Comparison of ENCODE assay signal across 23 cellular contexts in the genomic region with DNA sequence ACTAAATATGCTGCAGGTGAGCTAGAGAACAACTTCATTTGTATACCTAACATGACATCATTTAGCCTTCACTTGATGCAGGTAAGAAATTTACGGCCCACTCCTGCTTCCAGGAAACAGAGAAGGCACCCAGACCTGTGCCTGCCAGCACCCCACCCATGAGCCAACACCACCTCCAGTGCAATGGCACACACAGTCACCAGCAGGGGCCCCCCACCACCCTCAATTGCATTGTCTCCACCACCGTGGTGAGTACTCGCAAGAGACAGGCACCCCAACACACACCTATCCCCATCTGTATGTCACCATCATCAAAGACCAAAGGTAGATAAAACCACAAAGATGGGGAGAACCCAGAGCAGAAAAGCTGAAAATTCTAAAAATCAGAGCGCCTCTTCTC.
A peak's percentile ranks its signal among the peaks of the same experiment; 100 is the strongest.
DNase-seq lines count a peak whose midpoint lies in the region; ATAC-seq, FAIRE-seq and TF ChIP-seq lines count a peak whose summit lies in the region.
"Had no signal": no experiment of that assay in that cellular context is flagged by ENCODE, and none has a peak within 500 bp of the region (broad histone marks: within the 10 kb centered on the region; RNA-seq: fewer than 3 reads in every experiment).

No MANE protein-coding gene starts in this region.

- H3K9me3 Mint-ChIP-seq in activated T-cell treated with anti-CD3 and anti-CD28 coated beads, Interleukin-2, amount 50 U/mL, for 72 hours, result peaks cover 0 to 2% of the 10 kb centered on the region in 2 donors
- peaks cover 2% of the 10 kb centered on the region for H3K9me3 Mint-ChIP-seq in activated T-cell treated with anti-CD3 and anti-CD28 coated beads, Interleukin-2, amount 50 U/mL, for 24 hours
- H3K9me3 Mint-ChIP-seq: CD8-positive, alpha-beta T cell had no signal

- no peak overlapping the region for H3K4me2 ChIP-seq in GM12878 (ENCODE audit: control insufficient read depth, insufficient read depth)
- H3K4me2 ChIP-seq: A549 had no signal

- DNase-seq in activated T-cell treated with anti-CD3 and anti-CD28 coated beads, Interleukin-2, amount 50 U/mL, for 72 hours, result peak; percentile 1 to 7
- no peak for DNase-seq in activated T-cell treated with anti-CD3 and anti-CD28 coated beads, Interleukin-2, amount 50 U/mL, for 24 hours
- DNase-seq in GM12865 (ENCODE audit: low read depth) (peak; percentile 5), GM13977 (ENCODE audit: low spot score) (no peak), GM12878 (ENCODE audit: low read depth, low spot score) (no peak), NCI-H128 (lab: John Stamatoyannopoulos, UW; ENCODE audit: unreplicated experiment) (no peak), T-helper 17 cell (no peak)
- DNase-seq: Caco-2, H7, Kasumi-1, NCI-H1417, NCI-H1694, NCI-H2029 treated with DMSO at 0.1 percent for 48 hours, NCI-H446 treated with DMSO at 0.1 percent for 48 hours, NCI-H526, Right ventricle myocardium superior, RPMI8226 had no signal

- no peaks in the 10 kb centered on the region for H3K4me1 Mint-ChIP-seq in activated T-cell treated with anti-CD3 and anti-CD28 coated beads, Interleukin-2, amount 50 U/mL, for 72 hours (ENCODE audit: low read depth)
- H3K4me1 Mint-ChIP-seq in activated T-cell treated with anti-CD3 and anti-CD28 coated beads, Interleukin-2, amount 50 U/mL, for 24 hours (ENCODE audit: low read depth), result no peaks in the 10 kb centered on the region
- H3K4me1 Mint-ChIP-seq in T-helper 17 cell, result peaks cover 3% of the 10 kb centered on the region

- H3K36me3 Mint-ChIP-seq in activated T-cell treated with anti-CD3 and anti-CD28 coated beads, Interleukin-2, amount 50 U/mL, for 72 hours (ENCODE audit: insufficient read depth in 2 of 2), result no peaks in the 10 kb centered on the region
- H3K36me3 Mint-ChIP-seq in activated T-cell treated with anti-CD3 and anti-CD28 coated beads, Interleukin-2, amount 50 U/mL, for 24 hours (ENCODE audit: low read depth), result no peaks in the 10 kb centered on the region
- H3K36me3 Mint-ChIP-seq in T-helper 17 cell (ENCODE audit: low read depth), result peaks cover 2% of the 10 kb centered on the region
- H3K36me3 Mint-ChIP-seq: CD8-positive, alpha-beta T cell had no signal

- intact Hi-C loops in GM12878 (cut with micrococcal nuclease; ENCODE audit: unreplicated experiment), result no loop called here

- no peak for FAIRE-seq in GM12878 (lab: Jason Lieb, UNC)
- FAIRE-seq: A549, G401.6, GM12892, GM18507 had no signal

- no peaks in the 10 kb centered on the region for H3K36me3 ChIP-seq in GM12878 (ENCODE audit: control insufficient read depth in 2 of 2, insufficient read depth in 2 of 2, low read length in 1 of 2)

- H3K79me2 ChIP-seq in GM12878 (ENCODE audit: control insufficient read depth, insufficient read depth, low read length), result no peaks in the 10 kb centered on the region

- CTCF ChIA-PET in GM12878 (lab: Yijun Ruan, JAX), result interaction anchor here (0.6 to 1.0 kb wide), 4 partner anchors 8 to 414 kb away, joined by 3 read pairs; no protein-coding TSS in a partner anchor

- WGBS in GM12878 (ENCODE audit: insufficient coverage, insufficient replicate concordance, low lambda C conversion rate, missing lambda C conversion rate), result 47% methylated on average over 4 of the region's 4 CpGs

- TF ChIP-seq RAD21 in GM12878 (IDR thresholded peaks at IDR 0.05; ENCODE audit: insufficient read depth, low read depth, low read length), result no peak

- no peaks in the 10 kb centered on the region for H3K4me1 ChIP-seq in GM12878 (ENCODE audit: control insufficient read depth, insufficient read depth, low read length)
- H3K4me1 ChIP-seq: A549, Caco-2 had no signal

- SMC1A ChIA-PET in GM12878 (lab: Charles Lee; ENCODE audit: uncharacterized antibody, unreplicated experiment), result no interaction called here

- H3K27ac ChIP-seq in GM12878 (ENCODE audit: control insufficient read depth, insufficient read depth), result no peak overlapping the region
- H3K27ac ChIP-seq: A549, C4-2B had no signal

- H3K4me3 ChIP-seq in GM12865 (ENCODE audit: low read depth, low read length) (no peak overlapping the region), GM12878 (no peak overlapping the region)
- H3K4me3 ChIP-seq: A549 had no signal

- H3K4me3 Mint-ChIP-seq in activated T-cell treated with anti-CD3 and anti-CD28 coated beads, Interleukin-2, amount 50 U/mL, for 72 hours, result no peak overlapping the region
- H3K4me3 Mint-ChIP-seq in activated T-cell treated with anti-CD3 and anti-CD28 coated beads, Interleukin-2, amount 50 U/mL, for 24 hours, result no peak overlapping the region
- no peak overlapping the region for H3K4me3 Mint-ChIP-seq in T-helper 17 cell
- H3K4me3 Mint-ChIP-seq: CD8-positive, alpha-beta T cell had no signal

- no peaks in the 10 kb centered on the region for H4K20me1 ChIP-seq in GM12878 (ENCODE audit: control insufficient read depth, insufficient read depth)

- no peak for ATAC-seq in activated T-cell treated with anti-CD3 and anti-CD28 coated beads, Interleukin-2, amount 50 U/mL, for 72 hours (replicated peaks in 1 of 2)
- ATAC-seq in GM12878, result peak; percentile 41; the same call in 1 of the 3 replicates
- ATAC-seq in T-helper 17 cell, result no peak
- ATAC-seq: A549; CD8-positive, alpha-beta T cell had no signal

- H3K9me3 ChIP-seq in GM12878 (replicated peaks; ENCODE audit: control insufficient read depth, insufficient read depth, low read length), result no peaks in the 10 kb centered on the region
- no peaks in the 10 kb centered on the region for H3K9me3 ChIP-seq in T-helper 17 cell (ENCODE audit: control insufficient read depth, low read length, poor library complexity, severe bottlenecking)
- H3K9me3 ChIP-seq: Caco-2 had no signal

- in situ Hi-C loops in GM13977 (cut with MboI; ENCODE audit: low pct_unique_long_range_greater_than_20kb, low sequenced_read_pairs, unreplicated experiment), result no loop called here
- in situ Hi-C loops in GM12878 (cut with MboI), result no loop called here

- POLR2A ChIA-PET in GM12878 (lab: Charles Lee), result no interaction called here

- no peak for TF ChIP-seq POLR2A in GM12878 (IDR thresholded peaks at IDR 0.05; ENCODE audit: low read depth, low read length)

- no TSS peak for BruUV-seq in GM12878 (replicated peaks; lab: Mats Ljungman, UMichigan)

- no peak for TF ChIP-seq EP300 in GM12878 (IDR thresholded peaks at IDR 0.05; ENCODE audit: borderline replicate concordance in 1 of 2, control insufficient read depth in 1 of 2, low read depth in 2 of 2, low read length in 2 of 2)

- no peak overlapping the region for H2AFZ ChIP-seq in GM12878 (ENCODE audit: control insufficient read depth, low read depth, low read length)

- H3K27ac Mint-ChIP-seq in activated T-cell treated with anti-CD3 and anti-CD28 coated beads, Interleukin-2, amount 50 U/mL, for 72 hours, result no peak overlapping the region
- no peak overlapping the region for H3K27ac Mint-ChIP-seq in activated T-cell treated with anti-CD3 and anti-CD28 coated beads, Interleukin-2, amount 50 U/mL, for 24 hours
- H3K27ac Mint-ChIP-seq in T-helper 17 cell, result no peak overlapping the region
- H3K27ac Mint-ChIP-seq: CD8-positive, alpha-beta T cell had no signal

- TF ChIP-seq CTCF in GM12865 (IDR thresholded peaks at IDR 0.05; ENCODE audit: insufficient read depth, low read depth, low read length, missing control alignments) (no peak), GM13977 (IDR thresholded peaks at IDR 0.05; ENCODE audit: extremely low read depth, insufficient read depth, missing control alignments) (peak; percentile 8), GM12878 (IDR thresholded peaks at IDR 0.05 in 2 of 3, conservative IDR thresholded peaks at IDR 0.05 in 1 of 3; ENCODE audit: control insufficient read depth in 2 of 3, extremely low read depth in 1 of 3, insufficient read depth in 1 of 3, low read depth in 3 of 3, low read length in 3 of 3) (no peak; a peak in 1 of 6 replicates)

- no peaks in the 10 kb centered on the region for H3K27me3 ChIP-seq in GM12878 (replicated peaks in 1 of 2; ENCODE audit: control insufficient read depth in 2 of 2, insufficient read depth in 2 of 2, low read length in 1 of 2)

- H3K9ac ChIP-seq in GM12878 (ENCODE audit: control insufficient read depth, insufficient read depth, low read length), result no peak overlapping the region

- H3K27me3 Mint-ChIP-seq in activated T-cell treated with anti-CD3 and anti-CD28 coated beads, Interleukin-2, amount 50 U/mL, for 72 hours (ENCODE audit: low read depth), result peaks cover 26% of the 10 kb centered on the region
- H3K27me3 Mint-ChIP-seq in activated T-cell treated with anti-CD3 and anti-CD28 coated beads, Interleukin-2, amount 50 U/mL, for 24 hours, result peaks cover 38% of the 10 kb centered on the region
- H3K27me3 Mint-ChIP-seq in T-helper 17 cell, result peaks cover 43% of the 10 kb centered on the region

- RAD21 ChIA-PET in GM12878 (lab: Charles Lee; ENCODE audit: unreplicated experiment), result no interaction called here

TF ChIP-seq in GM12878, 131 proteins besides CTCF, POLR2A, EP300 and RAD21:
- TF ChIP-seq PAX5 (IDR thresholded peaks at IDR 0.05; ENCODE audit: borderline replicate concordance, low read depth, low read length), result no peak
- TF ChIP-seq RELA (IDR thresholded peaks at IDR 0.05; ENCODE audit: borderline replicate concordance, partially characterized antibody), result no peak
- TF ChIP-seq, protein P1, sequence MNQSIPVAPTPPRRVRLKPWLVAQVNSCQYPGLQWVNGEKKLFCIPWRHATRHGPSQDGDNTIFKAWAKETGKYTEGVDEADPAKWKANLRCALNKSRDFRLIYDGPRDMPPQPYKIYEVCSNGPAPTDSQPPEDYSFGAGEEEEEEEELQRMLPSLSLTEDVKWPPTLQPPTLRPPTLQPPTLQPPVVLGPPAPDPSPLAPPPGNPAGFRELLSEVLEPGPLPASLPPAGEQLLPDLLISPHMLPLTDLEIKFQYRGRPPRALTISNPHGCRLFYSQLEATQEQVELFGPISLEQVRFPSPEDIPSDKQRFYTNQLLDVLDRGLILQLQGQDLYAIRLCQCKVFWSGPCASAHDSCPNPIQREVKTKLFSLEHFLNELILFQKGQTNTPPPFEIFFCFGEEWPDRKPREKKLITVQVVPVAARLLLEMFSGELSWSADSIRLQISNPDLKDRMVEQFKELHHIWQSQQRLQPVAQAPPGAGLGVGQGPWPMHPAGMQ (IDR thresholded peaks at IDR 0.05; ENCODE audit: borderline replicate concordance), result no peak
- no peak for TF ChIP-seq RCOR1 (conservative IDR thresholded peaks at IDR 0.05; ENCODE audit: low read depth, low read length)
- no peak for TF ChIP-seq ZNF622 (IDR thresholded peaks at IDR 0.05)
- no peak for TF ChIP-seq STAT1 (conservative IDR thresholded peaks at IDR 0.05)
- no peak for TF ChIP-seq ZZZ3 (IDR thresholded peaks at IDR 0.05; ENCODE audit: control insufficient read depth, insufficient read length, low read depth)

Comparison
In these comparisons a context has a peak if more than half of its experiments do, and no peak if none do; other contexts are left out.
1. DNase-seq: peak in activated T-cell treated with anti-CD3 and anti-CD28 coated beads, Interleukin-2, amount 50 U/mL, for 72 hours (2 of 2) and GM12865 (single experiment); none in activated T-cell treated with anti-CD3 and anti-CD28 coated beads, Interleukin-2, amount 50 U/mL, for 24 hours (single experiment), GM13977 (single experiment), GM12878 (single experiment), NCI-H128 (single experiment) and T-helper 17 cell (0 of 3).